8 cellular contexts compared by ENCODE assay signal in the genomic region with DNA sequence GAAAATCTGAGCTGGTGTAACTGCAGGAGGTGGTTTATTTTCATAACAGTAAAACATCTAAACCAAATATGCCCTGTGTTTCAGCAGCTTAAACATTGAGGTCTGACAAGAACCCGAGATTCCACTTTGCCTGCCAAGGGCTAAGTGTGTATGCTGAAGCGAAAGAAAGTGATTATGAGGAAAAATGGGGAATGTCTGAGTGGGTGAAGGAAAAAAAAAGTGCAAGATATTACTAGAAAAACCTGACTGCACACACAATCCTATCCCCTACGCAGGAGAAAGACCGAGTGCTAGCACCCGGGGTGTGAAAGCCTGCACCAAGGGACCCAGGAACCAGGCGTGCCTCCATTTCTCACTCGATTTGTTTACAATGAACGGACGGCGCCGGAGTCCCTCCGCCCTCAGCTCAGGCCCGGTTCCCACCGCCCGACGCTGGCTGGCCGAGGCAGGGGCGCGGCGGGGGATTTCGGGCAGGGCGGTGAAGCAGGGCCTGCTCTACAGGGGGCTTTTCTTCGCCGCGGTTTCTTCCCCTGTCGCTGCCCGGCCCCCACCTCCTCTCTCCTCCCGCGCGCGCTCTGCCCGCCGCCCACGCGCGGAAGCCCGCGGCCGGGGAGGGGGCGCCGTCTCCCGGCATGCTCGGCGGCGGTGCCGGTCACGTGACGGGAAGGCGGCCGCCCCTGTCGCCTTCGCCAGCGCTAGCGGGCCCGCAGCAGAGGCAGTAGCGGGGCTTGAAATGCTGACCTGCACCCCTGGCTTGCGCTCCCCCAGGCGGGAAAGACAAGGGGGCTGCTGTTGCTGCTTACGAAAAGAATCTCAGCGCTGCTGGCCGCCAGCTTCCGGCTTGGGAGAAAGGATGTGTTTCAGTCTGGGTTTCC. TPM values are rescaled to one million over a fixed set of nuclear protein-coding genes. Genes with fewer than 3 reads are reported as not detected.
DNase-seq lines count a peak whose midpoint lies in the region; ATAC-seq and TF ChIP-seq lines count a peak whose summit lies in the region.

No MANE protein-coding gene starts in this region.

- H3K4me2 ChIP-seq in OCI-LY1 (ENCODE audit: low read length): peak overlapping the region; percentile 98

- H3K4me1 ChIP-seq in BE2C: peaks cover 18% of the 10 kb centered on the region
- peaks cover 47% of the 10 kb centered on the region for H3K4me1 ChIP-seq in OCI-LY1 (ENCODE audit: insufficient read depth, low read length, severe bottlenecking)
- peaks cover 4 to 5% of the 10 kb centered on the region in 2 donors for H3K4me1 ChIP-seq in esophagus (ENCODE audit: control insufficient read depth in 2 of 2, insufficient read depth in 2 of 2, low read length in 1 of 2)
- peaks cover 65% of the 10 kb centered on the region for H3K4me1 ChIP-seq in muscle layer of colon (ENCODE audit: insufficient read depth, low read length)

- peaks cover 31% of the 10 kb centered on the region; the same call in 1 of the 2 replicates for H3K79me2 ChIP-seq in OCI-LY1 (ENCODE audit: insufficient read depth, low read length)

- peak overlapping the region; percentile 84 for H3K9ac ChIP-seq in OCI-LY1 (ENCODE audit: low read length)
- H3K9ac ChIP-seq in muscle layer of colon (ENCODE audit: low read length): peak overlapping the region; percentile 73

- H3K27ac ChIP-seq in OCI-LY1 (ENCODE audit: low read depth, low read length, poor library complexity, severe bottlenecking) (peak overlapping the region; percentile 81), esophagus (ENCODE audit: low read depth in 2 of 2, low read length in 1 of 2) (peak overlapping the region; percentile 95 to 98), muscle layer of colon (ENCODE audit: low read depth, low read length) (peak overlapping the region; percentile 89)

- TF ChIP-seq CTCF in BE2C (IDR thresholded peaks at IDR 0.05; ENCODE audit: low read depth, low read length) (no peak), OCI-LY1 (IDR thresholded peaks at IDR 0.05; ENCODE audit: low read length) (no peak)

- H3K36me3 ChIP-seq in BE2C (no peaks in the 10 kb centered on the region), OCI-LY1 (ENCODE audit: insufficient read depth, low read length) (peaks cover 58% of the 10 kb centered on the region), esophagus (ENCODE audit: control insufficient read depth in 2 of 2, insufficient read depth in 2 of 2, low read length in 1 of 2) (no peaks in the 10 kb centered on the region), muscle layer of colon (ENCODE audit: insufficient read depth, low read length) (peaks cover 23% of the 10 kb centered on the region)

- H3K4me3 ChIP-seq in BE2C (ENCODE audit: low read depth, low read length): peak overlapping the region; percentile 63
- peak overlapping the region; percentile 65 for H3K4me3 ChIP-seq in OCI-LY1 (ENCODE audit: low read depth, low read length, poor library complexity, severe bottlenecking)
- H3K4me3 ChIP-seq in esophagus (ENCODE audit: low read depth in 1 of 2, low read length in 2 of 2): peak overlapping the region; percentile 61 to 67
- peak overlapping the region; percentile 52 to 73 for H3K4me3 ChIP-seq in muscle layer of colon (ENCODE audit: low read depth in 1 of 2, low read length in 2 of 2)

- H3K27me3 ChIP-seq in BE2C (no peaks in the 10 kb centered on the region), OCI-LY1 (ENCODE audit: insufficient read depth, low read length) (no peaks in the 10 kb centered on the region), esophagus (ENCODE audit: control insufficient read depth in 1 of 2, insufficient read depth in 2 of 2, low read length in 2 of 2) (no peaks in the 10 kb centered on the region), muscle layer of colon (ENCODE audit: control insufficient read depth in 1 of 2, insufficient read depth in 2 of 2, low read length in 2 of 2) (no peaks in the 10 kb centered on the region)

- 0% methylated on average over 54 to 62 of the region's 62 CpGs for WGBS in esophagus, 2 donors

- H3K9me3 ChIP-seq in BE2C (no peaks in the 10 kb centered on the region), OCI-LY1 (ENCODE audit: low read length) (no peaks in the 10 kb centered on the region), esophagus (ENCODE audit: control insufficient read depth in 2 of 2, insufficient read depth in 1 of 2, low read depth in 1 of 2, low read length in 1 of 2) (no peaks in the 10 kb centered on the region), muscle layer of colon (ENCODE audit: low read length) (no peaks in the 10 kb centered on the region)

- no peaks in the 10 kb centered on the region for H3K9me2 ChIP-seq in OCI-LY1 (ENCODE audit: low read depth, low read length)

- no peaks in the 10 kb centered on the region for H4K20me1 ChIP-seq in OCI-LY1 (ENCODE audit: insufficient read depth, low read length)

- ATAC-seq in GM19043 (IDR thresholded peaks at IDR 0.05; ENCODE audit: low read depth, unreplicated experiment): peak; percentile 64
- ATAC-seq in HG03354 (IDR thresholded peaks at IDR 0.05; ENCODE audit: poor library complexity, severe bottlenecking, unreplicated experiment): peak; percentile 84

- DNase-seq in BE2C: peak; percentile 77
- DNase-seq in activated T-cell treated with anti-CD3 and anti-CD28 coated beads, Interleukin-2, amount 50 U/mL, for 1 hour: peak; percentile 83
- peak; percentile 60 for DNase-seq in stimulated activated CD8-positive, alpha-beta memory T cell treated with anti-CD3 and anti-CD28 coated beads, Interleukin-7, amount 100 ng/mL, for 24 hours (ENCODE audit: low read depth)

- H2AFZ ChIP-seq in OCI-LY1 (ENCODE audit: low read length): no peak overlapping the region

- no peaks in the 10 kb centered on the region; the same call in 1 of the 2 replicates for H3F3A ChIP-seq in OCI-LY1 (ENCODE audit: insufficient read depth, low read length)

RNA-seq across cellular contexts. Expression of a gene that starts 35.9 kb away (rescaled TPM):
- polyA plus RNA-seq in BE2C (2012; ENCODE audit: insufficient read depth, insufficient read length, low read depth): 0.25 TPM
- 1 to 10 TPM; 6.5 to 8.1 TPM for polyA plus RNA-seq in esophagus

Comparison
In these comparisons a context has a peak if more than half of its experiments do, and no peak if none do; other contexts are left out.
1. Peak in every context shown above with its lines: DNase-seq, ATAC-seq, H3K4me3 ChIP-seq and H3K27ac ChIP-seq.